Comparison of ENCODE assay signal across 10 cellular contexts in the genomic region with DNA sequence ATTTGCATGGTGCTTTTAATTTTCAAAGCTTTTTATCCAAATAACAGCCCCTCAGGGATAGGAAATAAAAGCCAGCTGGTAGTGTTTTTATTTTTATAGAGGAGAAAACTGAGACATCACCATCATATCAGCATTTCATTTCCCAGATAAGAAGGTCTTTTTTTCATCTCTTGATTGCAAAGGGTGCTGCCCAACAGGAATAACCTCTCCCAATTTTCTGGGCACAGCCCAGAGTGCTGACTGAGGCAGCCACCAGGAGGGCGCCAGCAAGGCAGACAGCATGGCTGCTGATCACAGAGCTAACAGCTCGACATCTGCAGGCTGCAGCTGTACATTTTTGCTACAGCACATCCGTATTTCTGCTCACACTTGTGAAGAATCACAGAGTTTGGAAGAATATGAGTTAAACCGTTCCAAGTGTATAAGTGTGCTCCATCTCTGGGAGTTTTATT.
DNase-seq lines count a peak whose midpoint lies in the region; ATAC-seq, FAIRE-seq and TF ChIP-seq lines count a peak whose summit lies in the region.
"Had no signal": no experiment of that assay in that cellular context is flagged by ENCODE, and none has a peak within 500 bp of the region (broad histone marks: within the 10 kb centered on the region; RNA-seq: fewer than 3 reads in every experiment).

No MANE protein-coding gene starts in this region.

- TF ChIP-seq POLR2A in A549 (IDR thresholded peaks at IDR 0.05; ENCODE audit: low read length): no peak

- 44% methylated on average over 4 of the region's 4 CpGs for WGBS in A549 (ENCODE audit: missing lambda C conversion rate)

- TF ChIP-seq RAD21 in A549 (conservative IDR thresholded peaks at IDR 0.05 in 1 of 2, IDR thresholded peaks at IDR 0.05 in 1 of 2): no peak

- H3K4me2 ChIP-seq in A549: no peak overlapping the region
- H3K4me2 ChIP-seq in OCI-LY7 (ENCODE audit: low read length): peak overlapping the region; percentile 73

- no peaks in the 10 kb centered on the region for H3K9me2 ChIP-seq in OCI-LY7 (ENCODE audit: insufficient read depth, low read length)

- no TSS peak for BruUV-seq in OCI-LY7 (replicated peaks; lab: Mats Ljungman, UMichigan)

- peaks cover 98% of the 10 kb centered on the region for H3K79me2 ChIP-seq in OCI-LY7 (ENCODE audit: insufficient read depth, low read depth, low read length)

- no peaks in the 10 kb centered on the region for H3K4me1 ChIP-seq in A549
- peaks cover 88% of the 10 kb centered on the region for H3K4me1 ChIP-seq in OCI-LY7 (ENCODE audit: insufficient read depth, low read length, poor library complexity, severe bottlenecking)
- peaks cover 10% of the 10 kb centered on the region for H3K4me1 ChIP-seq in lower lobe of right lung

- POLR2A ChIA-PET in A549 (lab: Yijun Ruan, JAX) (no interaction called here), OCI-LY7 (lab: Charles Lee) (interaction anchor here (0.5 to 3.9 kb wide), 10 partner anchors 9 to 109 kb away, joined by 3 to 29 read pairs (median 5); no protein-coding TSS in a partner anchor)

- TF ChIP-seq EP300 in A549 (IDR thresholded peaks at IDR 0.05): no peak

- TF ChIP-seq CTCF in A549 (IDR thresholded peaks at IDR 0.05) (no peak), HFF-Myc (IDR thresholded peaks at IDR 0.05; ENCODE audit: low read depth, low read length, missing control alignments) (peak; percentile 9), OCI-LY7 (conservative IDR thresholded peaks at IDR 0.05; ENCODE audit: low read length) (peak; percentile 77), lower lobe of right lung (IDR thresholded peaks at IDR 0.05) (no peak)

- DNase-seq in A549 (ENCODE audit: low read depth in 1 of 2, low spot score in 1 of 2) (peak in 1 of 2 experiments; percentile 12), HFF-Myc (ENCODE audit: extremely low read depth, low read depth) (no peak), OCI-LY7 (ENCODE audit: low spot score) (peak; percentile 81), head of caudate nucleus (peak in 35 of 42 donors; percentile 21 to 73 (median 44)), NCI-H2107 (lab: John Stamatoyannopoulos, UW) (no peak), CD1c-positive myeloid dendritic cell (ENCODE audit: extremely low spot score) (no peak), lower lobe of right lung (no peak)
- DNase-seq: T-helper 1 cell had no signal

- H3K4me3 ChIP-seq in A549 (no peak overlapping the region), HFF-Myc (replicated peaks; ENCODE audit: low read depth, low read length) (no peak overlapping the region), OCI-LY7 (ENCODE audit: low read depth, low read length, poor library complexity, severe bottlenecking) (peak overlapping the region; percentile 36), lower lobe of right lung (no peak overlapping the region)

- peak; percentile 70 to 81; a peak in 5 of 6 replicates for ATAC-seq in A549
- ATAC-seq in HG02885 (IDR thresholded peaks at IDR 0.05; ENCODE audit: poor library complexity, unreplicated experiment): no peak
- ATAC-seq in lower lobe of right lung: no peak

- FAIRE-seq in A549 (lab: Jason Lieb, UNC): no peak
- FAIRE-seq: colon had no signal

- peaks cover 37% of the 10 kb centered on the region for H3K36me3 ChIP-seq in OCI-LY7 (ENCODE audit: insufficient read depth, low read length)
- no peaks in the 10 kb centered on the region for H3K36me3 ChIP-seq in lower lobe of right lung

- H3K27ac ChIP-seq in A549 (no peak overlapping the region), OCI-LY7 (ENCODE audit: low read depth, low read length, poor library complexity, severe bottlenecking) (peak overlapping the region; percentile 99), lower lobe of right lung (no peak overlapping the region)

- intact Hi-C loops in OCI-LY7 (cut with micrococcal nuclease; ENCODE audit: unreplicated experiment) (no loop called here), head of caudate nucleus (cut with DNase I) (no loop called here), lower lobe of right lung (cut with DNase I) (no loop called here)

- H2AFZ ChIP-seq in OCI-LY7 (ENCODE audit: low read length): peak overlapping the region; percentile 4; the same call in 1 of the 2 replicates

- H3K9me3 ChIP-seq in A549 (no peaks in the 10 kb centered on the region), OCI-LY7 (ENCODE audit: low read length) (no peaks in the 10 kb centered on the region), lower lobe of right lung (no peaks in the 10 kb centered on the region)

- CTCF ChIA-PET in A549 (lab: Yijun Ruan, JAX): interaction anchor here (0.8 to 1.6 kb wide), 4 partner anchors 9 to 92 kb away, joined by 3 to 4 read pairs (median 4); no protein-coding TSS in a partner anchor
- CTCF ChIA-PET in OCI-LY7 (lab: Charles Lee; ENCODE audit: unreplicated experiment): interaction anchor here (0.5 to 1.0 kb wide), 3 partner anchors 10 to 119 kb away, joined by 3 read pairs; no protein-coding TSS in a partner anchor

- no peaks in the 10 kb centered on the region for H4K20me1 ChIP-seq in OCI-LY7 (ENCODE audit: insufficient read depth, low read length)

- no peaks in the 10 kb centered on the region for H3K27me3 ChIP-seq in lower lobe of right lung (ENCODE audit: low read depth)

TF ChIP-seq in A549, 52 proteins besides CTCF, POLR2A, EP300 and RAD21:
- no peak for TF ChIP-seq JUNB (IDR thresholded peaks at IDR 0.05)
- no peak for TF ChIP-seq GATA3 (IDR thresholded peaks at IDR 0.05; ENCODE audit: borderline replicate concordance)
- no peak for TF ChIP-seq PHF8 (IDR thresholded peaks at IDR 0.05; ENCODE audit: borderline replicate concordance, low read depth)
- no peak for TF ChIP-seq FOSL2 (IDR thresholded peaks at IDR 0.05)
- no peak for TF ChIP-seq FOSL2 (CRISPR knock-in tag; IDR thresholded peaks at IDR 0.05)
- TF ChIP-seq NFE2L2 (conservative IDR thresholded peaks at IDR 0.05; ENCODE audit: low read length): no peak

Comparison
In these comparisons a context has a peak if more than half of its experiments do, and no peak if none do; other contexts are left out.
1. ATAC-seq: peak in A549 (2 of 2); none in HG02885 (single experiment) and lower lobe of right lung (0 of 2).
2. DNase-seq: peak in OCI-LY7 (single experiment) and head of caudate nucleus (35 of 42); none in HFF-Myc (single experiment), NCI-H2107 (single experiment), CD1c-positive myeloid dendritic cell (single experiment) and lower lobe of right lung (single experiment).
3. CTCF ChIP-seq: peak in HFF-Myc (single experiment) and OCI-LY7 (single experiment); none in A549 (single experiment) and lower lobe of right lung (single experiment).